In the genomic region with DNA sequence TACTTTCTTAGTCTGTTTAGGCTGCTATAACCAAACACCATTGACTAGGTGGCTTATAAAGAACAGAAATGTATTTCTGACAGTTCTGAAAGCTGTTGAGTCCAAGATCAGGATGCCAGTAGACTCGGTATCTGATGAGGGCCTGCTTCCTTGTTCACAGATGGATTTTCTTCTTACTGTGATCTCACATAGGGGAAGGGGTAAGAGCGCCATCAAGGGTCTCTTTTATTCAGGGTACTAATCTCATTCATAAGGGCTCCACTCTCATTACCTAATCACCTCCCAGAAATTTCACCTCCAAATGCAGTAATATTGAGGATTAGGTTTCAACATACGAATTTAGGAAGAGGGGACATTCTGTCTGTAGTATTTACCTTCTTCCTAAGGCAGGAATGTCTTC, we compare ENCODE assay signal across 24 cellular contexts.
"Had no signal": no experiment of that assay in that cellular context is flagged by ENCODE, and none has a peak within 500 bp of the region (broad histone marks: within the 10 kb centered on the region; RNA-seq: fewer than 3 reads in every experiment).

No MANE protein-coding gene starts in this region.

- H3K4me1 ChIP-seq: SJSA1 had no signal

- H3K9me3 Mint-ChIP-seq: activated CD4-positive, alpha-beta memory T cell treated with anti-CD3 and anti-CD28 coated beads for 36 hours; activated CD4-positive, alpha-beta T cell treated with anti-CD3 and anti-CD28 coated beads, Interleukin-2, amount 10 ng/mL, durations not matched to agents 7 days and 5 days; activated naive CD4-positive, alpha-beta T cell treated with anti-CD3 and anti-CD28 coated beads for 36 hours; activated naive CD8-positive, alpha-beta T cell treated with anti-CD3 and anti-CD28 coated beads for 36 hours; activated T-cell treated with anti-CD3 and anti-CD28 coated beads, Interleukin-2, amount 50 U/mL, for 4 hours had no signal

- H3K4me3 Mint-ChIP-seq: activated CD4-positive, alpha-beta memory T cell treated with anti-CD3 and anti-CD28 coated beads for 36 hours; activated CD4-positive, alpha-beta T cell treated with anti-CD3 and anti-CD28 coated beads, Interleukin-2, amount 10 ng/mL, durations not matched to agents 7 days and 5 days; activated naive CD4-positive, alpha-beta T cell treated with anti-CD3 and anti-CD28 coated beads for 36 hours; activated naive CD8-positive, alpha-beta T cell treated with anti-CD3 and anti-CD28 coated beads for 36 hours; activated T-cell treated with anti-CD3 and anti-CD28 coated beads, Interleukin-2, amount 50 U/mL, for 4 hours had no signal

- H3K27ac Mint-ChIP-seq: activated CD4-positive, alpha-beta memory T cell treated with anti-CD3 and anti-CD28 coated beads for 36 hours; activated CD4-positive, alpha-beta T cell treated with anti-CD3 and anti-CD28 coated beads, Interleukin-2, amount 10 ng/mL, durations not matched to agents 7 days and 5 days; activated naive CD4-positive, alpha-beta T cell treated with anti-CD3 and anti-CD28 coated beads for 36 hours; activated naive CD8-positive, alpha-beta T cell treated with anti-CD3 and anti-CD28 coated beads for 36 hours had no signal

- H3K27me3 Mint-ChIP-seq: activated CD4-positive, alpha-beta T cell treated with anti-CD3 and anti-CD28 coated beads, Interleukin-2, amount 10 ng/mL, durations not matched to agents 7 days and 5 days; activated naive CD8-positive, alpha-beta T cell treated with anti-CD3 and anti-CD28 coated beads for 36 hours had no signal

- H3K9me3 ChIP-seq: SJSA1 had no signal

- H3K36me3 Mint-ChIP-seq: activated CD4-positive, alpha-beta memory T cell treated with anti-CD3 and anti-CD28 coated beads for 36 hours; activated naive CD8-positive, alpha-beta T cell treated with anti-CD3 and anti-CD28 coated beads for 36 hours had no signal

- H3K27ac ChIP-seq: brain microvascular endothelial cell, cardiac muscle cell, SJSA1 had no signal

- H3K4me3 ChIP-seq: cardiac muscle cell, SJSA1 had no signal

- H3K27me3 ChIP-seq: brain microvascular endothelial cell, cardiac muscle cell, SJSA1 had no signal

- FAIRE-seq: RCC 7860 had no signal

- H3K4me1 Mint-ChIP-seq: activated CD4-positive, alpha-beta T cell treated with anti-CD3 and anti-CD28 coated beads, Interleukin-2, amount 10 ng/mL, durations not matched to agents 7 days and 5 days had no signal

- DNase-seq: activated CD4-positive, alpha-beta memory T cell treated with anti-CD3 and anti-CD28 coated beads for 36 hours; activated CD4-positive, alpha-beta T cell treated with anti-CD3 and anti-CD28 coated beads, Interleukin-2, amount 10 ng/mL, durations not matched to agents 7 days and 5 days; activated CD4-positive, CD25-positive, alpha-beta regulatory T cell; activated CD8-positive, alpha-beta memory T cell treated with anti-CD3 and anti-CD28 coated beads for 24 hours; activated gamma-delta T cell; activated naive CD4-positive, alpha-beta T cell treated with anti-CD3 and anti-CD28 coated beads for 36 hours; activated naive CD8-positive, alpha-beta T cell treated with anti-CD3 and anti-CD28 coated beads for 36 hours; activated T-cell treated with anti-CD3 and anti-CD28 coated beads, Interleukin-2, amount 50 U/mL, for 4 hours; brain microvascular endothelial cell; Kasumi-1; KBM-7; NCI-H1048; NCI-H1417 treated with DMSO at 0.1 percent for 48 hours; NCI-H1694; NCI-H2029; NCI-H446; NCI-H526 treated with DMSO at 0.1 percent for 48 hours; NK-92 treated with Interleukin-12 subunit alpha and Interleukin-12 subunit beta, amount 100 ng/mL, for 24 hours; PC-3; SHP77; SW 1271 had no signal

- H3K36me3 ChIP-seq: brain microvascular endothelial cell, cardiac muscle cell, SJSA1 had no signal
